In genomic region chr16:21801538-21802351, GRCh38 we compare ENCODE assay signal across 8 cellular contexts. TPM values are rescaled to one million over a fixed set of nuclear protein-coding genes. Genes with fewer than 3 reads are reported as not detected.
DNase-seq lines count a peak whose midpoint lies in the region; ATAC-seq and TF ChIP-seq lines count a peak whose summit lies in the region.
"Not testable (repeated sequence)": the region's sequence is repeated elsewhere in the genome, so short reads cannot be mapped to it uniquely, and the experiment has no call there.

No MANE protein-coding gene starts in this region.

- intact Hi-C loops in IMR-90 (cut with micrococcal nuclease) = loop anchor here (5.0 kb wide), 2 partner anchors 94 to 219 kb away; no protein-coding TSS in a partner anchor
- intact Hi-C loops in mammary epithelial cell (cut with micrococcal nuclease); testis (cut with DNase I; ENCODE audit: low total_unique reads): not testable (repeated sequence)

- POLR2A ChIA-PET in IMR-90 (lab: Charles Lee; ENCODE audit: unreplicated experiment); naive thymus-derived CD8-positive, alpha-beta T cell (lab: Charles Lee): not testable (repeated sequence)

- H3K4me2 ChIP-seq in IMR-90 (ENCODE audit: low read depth, low read length); mammary epithelial cell (ENCODE audit: insufficient read depth, low read depth, low read length): not testable (repeated sequence)

- H2BK15ac ChIP-seq in IMR-90 (ENCODE audit: low read depth, low read length) = not testable (repeated sequence)

- H3K4me3 ChIP-seq in IMR-90 (ENCODE audit: insufficient read depth, low read depth, low read length); WERI-Rb-1 (ENCODE audit: low read depth, low read length); mammary epithelial cell (replicated peaks in 1 of 3; ENCODE audit: insufficient read depth in 1 of 3, low read depth in 2 of 3, low read length in 3 of 3); cardiac muscle cell; testis: not testable (repeated sequence)

- H3K27me3 ChIP-seq in IMR-90 (ENCODE audit: control insufficient read depth, insufficient read depth, low read length); WERI-Rb-1 (ENCODE audit: insufficient read depth, low read depth, severe bottlenecking); mammary epithelial cell (ENCODE audit: insufficient read depth, low read length); cardiac muscle cell; testis: not testable (repeated sequence)

- dilution Hi-C loops in IMR-90 (cut with HindIII; ENCODE audit: low sequenced_read_pairs, unreplicated experiment); mammary epithelial cell (cut with HindIII; ENCODE audit: low sequenced_read_pairs): not testable (repeated sequence)

- not testable (repeated sequence) for H2BK120ac ChIP-seq in IMR-90 (ENCODE audit: low read depth, low read length)

- ATAC-seq in IMR-90 (ENCODE audit: low read depth) = peak; percentile 94
- peak; percentile 32 to 42 for ATAC-seq in naive thymus-derived CD8-positive, alpha-beta T cell

- H3K4me1 ChIP-seq in IMR-90 (ENCODE audit: control insufficient read depth, insufficient read depth, low read length); mammary epithelial cell (ENCODE audit: insufficient read depth, low read length); cardiac muscle cell (ENCODE audit: low read depth); testis: not testable (repeated sequence)

- DNase-seq in DMS 273 (lab: John Stamatoyannopoulos, UW; ENCODE audit: unreplicated experiment) (peak; percentile 66), IMR-90 (peak; percentile 57), NCI-H82 (lab: John Stamatoyannopoulos, UW) (peak; percentile 68), WERI-Rb-1 (peak; percentile 58), mammary epithelial cell (peak; percentile 26), cardiac muscle cell (ENCODE audit: low read depth in 1 of 2, low spot score in 1 of 2) (peak; percentile 44 to 60), testis (peak; percentile 35)
- DNase-seq in naive thymus-derived CD8-positive, alpha-beta T cell = peak in 1 of 10 donors; percentile 21

- H4K20me1 ChIP-seq in IMR-90 (ENCODE audit: insufficient read depth, low read length); mammary epithelial cell (ENCODE audit: insufficient read depth, low read length): not testable (repeated sequence)

- H4K91ac ChIP-seq in IMR-90 (ENCODE audit: insufficient read depth, low read depth, low read length) = not testable (repeated sequence)

- not testable (repeated sequence) for H3K56ac ChIP-seq in IMR-90 (ENCODE audit: extremely low read depth, insufficient read depth, low read length)

- not testable (repeated sequence) for H3K23ac ChIP-seq in IMR-90 (ENCODE audit: low read depth, low read length)

- H3K4me3 Mint-ChIP-seq in naive thymus-derived CD8-positive, alpha-beta T cell = not testable (repeated sequence)

- not testable (repeated sequence) for H3K4ac ChIP-seq in IMR-90 (ENCODE audit: low read depth, low read length)

- WGBS in IMR-90 (ENCODE audit: extremely low coverage in 2 of 2, insufficient read length in 1 of 2), 2 experiments = no CpG with 5 or more reads among the region's 13 CpGs
- 57% methylated on average over 11 of the region's 13 CpGs for WGBS in mammary epithelial cell (ENCODE audit: low coverage, missing lambda C conversion rate)
- 68 to 71% methylated on average over 10 to 11 of the region's 13 CpGs for WGBS in testis, 2 donors

- not testable (repeated sequence) for H2AFZ ChIP-seq in IMR-90 (replicated peaks; ENCODE audit: low read length, poor library complexity)
- peak overlapping the region; percentile 56 for H2AFZ ChIP-seq in mammary epithelial cell (ENCODE audit: low read depth, low read length)

- TF ChIP-seq POLR2A in IMR-90 (IDR thresholded peaks at IDR 0.05; ENCODE audit: low read depth, low read length); testis (IDR thresholded peaks at IDR 0.05): not testable (repeated sequence)

- H2AK5ac ChIP-seq in IMR-90 (ENCODE audit: low read depth, low read length) = not testable (repeated sequence)

- H3K27ac Mint-ChIP-seq in naive thymus-derived CD8-positive, alpha-beta T cell = peak overlapping the region in 3 of 10 donors; percentile 19 to 32 (median 29)

- H4K5ac ChIP-seq in IMR-90 (ENCODE audit: low read depth, low read length) = not testable (repeated sequence)

- TF ChIP-seq CTCF in IMR-90 (conservative IDR thresholded peaks at IDR 0.05; ENCODE audit: low read depth, low read length) = peak; percentile 54
- TF ChIP-seq CTCF in WERI-Rb-1 (IDR thresholded peaks at IDR 0.05; ENCODE audit: low read depth, low read length) = peak; percentile 57
- peak; percentile 30 to 52 for TF ChIP-seq CTCF in mammary epithelial cell (conservative IDR thresholded peaks at IDR 0.05 in 1 of 2, IDR thresholded peaks at IDR 0.05 in 1 of 2; ENCODE audit: extremely low read depth in 1 of 2, insufficient read depth in 1 of 2, low read depth in 1 of 2, low read length in 2 of 2)
- peak; percentile 46 for TF ChIP-seq CTCF in cardiac muscle cell (IDR thresholded peaks at IDR 0.05; ENCODE audit: low read depth, low read length)
- peak in 2 of 3 experiments; percentile 33 to 37 for TF ChIP-seq CTCF in testis (IDR thresholded peaks at IDR 0.05)

- peaks cover 0 to 39% (median 0%) of the 10 kb centered on the region in 3 donors for H3K36me3 Mint-ChIP-seq in naive thymus-derived CD8-positive, alpha-beta T cell

- not testable (repeated sequence) for H3K4me1 Mint-ChIP-seq in naive thymus-derived CD8-positive, alpha-beta T cell

- not testable (repeated sequence) for H3K9me1 ChIP-seq in IMR-90 (ENCODE audit: insufficient read depth, low read length)

- H3K9me3 ChIP-seq in IMR-90 (ENCODE audit: control insufficient read depth, insufficient read depth, low read length); WERI-Rb-1 (ENCODE audit: severe bottlenecking); mammary epithelial cell (replicated peaks; ENCODE audit: insufficient read depth, low read length); cardiac muscle cell (ENCODE audit: low read depth); testis: not testable (repeated sequence)

- H3K79me1 ChIP-seq in IMR-90 (ENCODE audit: low read depth in 1 of 2, low read length in 2 of 2) = not testable (repeated sequence)

- not testable (repeated sequence) for H2BK5ac ChIP-seq in IMR-90 (ENCODE audit: low read depth, low read length, poor library complexity, severe bottlenecking)

- not testable (repeated sequence) for H3K27me3 Mint-ChIP-seq in naive thymus-derived CD8-positive, alpha-beta T cell

- in situ Hi-C loops in IMR-90 (cut with MboI; ENCODE audit: low sequenced_read_pairs) = not testable (repeated sequence)
- in situ Hi-C loops in mammary epithelial cell (cut with MboI; ENCODE audit: low sequenced_read_pairs in 2 of 2) = loop anchor here (25.0 kb wide), 3 partner anchors 139 to 386 kb away; partner anchors contain the start of genes IGSF6 (in 1 of the 2), OTOA (in 1 of the 2) and UQCRC2 (in 1 of the 2)

- not testable (repeated sequence) for H3K18ac ChIP-seq in IMR-90 (ENCODE audit: low read depth, low read length)

- not testable (repeated sequence) for H3K9me3 Mint-ChIP-seq in naive thymus-derived CD8-positive, alpha-beta T cell

- H3K27ac ChIP-seq in IMR-90 (ENCODE audit: insufficient read depth, low read length); WERI-Rb-1; mammary epithelial cell (ENCODE audit: insufficient read depth, low read depth, low read length); cardiac muscle cell; testis: not testable (repeated sequence)

- H3K9ac ChIP-seq in IMR-90 (ENCODE audit: low read depth, low read length); mammary epithelial cell (ENCODE audit: insufficient read depth, low read length): not testable (repeated sequence)

- peak; percentile 63 for TF ChIP-seq RAD21 in IMR-90 (IDR thresholded peaks at IDR 0.05; ENCODE audit: low read length)

- CTCF ChIA-PET in IMR-90 (lab: Yijun Ruan, JAX) = interaction anchor here (0.8 kb wide), 1 partner anchor 144 kb away, joined by 5 read pairs; no protein-coding TSS in a partner anchor
- CTCF ChIA-PET in mammary epithelial cell (lab: Charles Lee; ENCODE audit: low non-redundant PET) = not testable (repeated sequence)

- H4K8ac ChIP-seq in IMR-90 (ENCODE audit: low read depth in 2 of 2, low read length in 2 of 2) = not testable (repeated sequence)

- H3K36me3 ChIP-seq in IMR-90 (ENCODE audit: control insufficient read depth, insufficient read depth, low read length); WERI-Rb-1; mammary epithelial cell (ENCODE audit: insufficient read depth, low read length); cardiac muscle cell; testis (ENCODE audit: low read depth, missing control alignments): not testable (repeated sequence)

- not testable (repeated sequence) for H2BK20ac ChIP-seq in IMR-90 (ENCODE audit: low read depth, low read length)

- H3K14ac ChIP-seq in IMR-90 (replicated peaks; ENCODE audit: low read depth, low read length) = not testable (repeated sequence)

- H2AK9ac ChIP-seq in IMR-90 (replicated peaks; ENCODE audit: low read depth, low read length, poor library complexity) = not testable (repeated sequence)

- BruUV-seq in IMR-90 (replicated peaks; lab: Mats Ljungman, UMichigan); mammary epithelial cell (replicated peaks; lab: Mats Ljungman, UMichigan): not testable (repeated sequence)

- not testable (repeated sequence) for H3K79me2 ChIP-seq in mammary epithelial cell (ENCODE audit: insufficient read depth, low read length)

RNA-seq across cellular contexts. Expression of gene NPIPB4, which starts 55.8 kb away (rescaled TPM):
- total RNA-seq in IMR-90 (2012; rRNA removed) = 11.1 and 13.3 TPM in 2 replicates
- polyA plus RNA-seq in IMR-90 (2012; rRNA removed) = 18.7 and 28.3 TPM in 2 replicates
- polyA plus RNA-seq in IMR-90 (2012; cell fraction: cytosol; rRNA removed) = 3.7 and 5.0 TPM in 2 replicates
- polyA plus RNA-seq in IMR-90 (2012; cell fraction: nucleus; rRNA removed; ENCODE audit: low replicate concordance) = 62.4 and 157 TPM in 2 replicates
- total RNA-seq in mammary epithelial cell = 100 to 1,000 TPM in 1 of 2 donors, 10 to 100 TPM in 1; 42.2 to 225 TPM
- polyA plus RNA-seq in mammary epithelial cell = 15.5 TPM
- polyA minus RNA-seq in mammary epithelial cell = 29.4 TPM
- total RNA-seq in cardiac muscle cell = 5.2 and 6.5 TPM in 2 replicates
- polyA plus RNA-seq in cardiac muscle cell = 21.0 and 31.1 TPM in 2 replicates
- 100 to 1,000 TPM; 292 to 325 TPM for total RNA-seq in naive thymus-derived CD8-positive, alpha-beta T cell
- polyA plus RNA-seq in naive thymus-derived CD8-positive, alpha-beta T cell = 1 to 10 TPM; 5.2 to 6.0 (median 5.3) TPM
- 100 to 1,000 TPM; 160 to 179 TPM for total RNA-seq in testis
- polyA plus RNA-seq in testis (ENCODE audit: insufficient read depth, low read depth, low replicate concordance) = 73.0 TPM
